In genomic region chr15:98774756-98775497, GRCh38 we compare ENCODE assay signal across 22 cellular contexts.
DNase-seq lines count a peak whose midpoint lies in the region; ATAC-seq, FAIRE-seq and TF ChIP-seq lines count a peak whose summit lies in the region.
"Had no signal": no experiment of that assay in that cellular context is flagged by ENCODE, and none has a peak within 500 bp of the region (broad histone marks: within the 10 kb centered on the region; RNA-seq: fewer than 3 reads in every experiment).

No MANE protein-coding gene starts in this region.

- H3K4me3 ChIP-seq in RWPE2 (ENCODE audit: severe bottlenecking) (no peak overlapping the region), right atrium auricular region (no peak overlapping the region)
- H3K4me3 ChIP-seq: cardiac muscle cell, MG63, skin epidermis, transverse colon had no signal

- peak overlapping the region; percentile 80 for H3K27ac ChIP-seq in RWPE2 (ENCODE audit: poor library complexity, severe bottlenecking)
- H3K27ac ChIP-seq in foreskin keratinocyte = peak overlapping the region; percentile 97
- H3K27ac ChIP-seq in right atrium auricular region = peak overlapping the region in 1 of 2 donors; percentile 2
- H3K27ac ChIP-seq: cardiac muscle cell, transverse colon had no signal

- DNase-seq in HPDE6-E6E7 (ENCODE audit: extremely low spot score) (peak; percentile 90), RWPE2 (ENCODE audit: low spot score) (peak; percentile 90), foreskin keratinocyte (peak; percentile 92 to 95), renal cortical epithelial cell (ENCODE audit: low read depth) (peak; percentile 68), HTR-8/SVneo (ENCODE audit: insufficient read length, low spot score) (no peak), right atrium auricular region (ENCODE audit: low spot score) (no peak)
- no peak for DNase-seq in stimulated activated CD4-positive, alpha-beta T cell treated with anti-CD3 and anti-CD28 coated beads, Interleukin-1b, Interleukin-23, amount 100 ng/mL, for 48 hours
- DNase-seq: activated CD4-positive, alpha-beta memory T cell treated with anti-CD3 and anti-CD28 coated beads for 36 hours; activated gamma-delta T cell treated with Interleukin-2 at 50 U/mL for 16 hours; dermis blood vessel endothelial cell; erythroblast; HCEC 1CT; MG63; NCI-H1694 treated with DMSO at 0.1 percent for 48 hours; NCI-H2227 treated with DMSO at 0.1 percent for 48 hours; posterior cingulate gyrus; stimulated activated CD4-positive, alpha-beta T cell treated with anti-CD3 and anti-CD28 coated beads, Interleukin-2, amount 100 ng/mL, for 48 hours; stimulated activated naive CD4-positive, alpha-beta T cell treated with Interleukin-2 at 50 U/mL for 16 hours; transverse colon had no signal

- TF ChIP-seq CTCF in RWPE2 (IDR thresholded peaks at IDR 0.05; ENCODE audit: poor library complexity, severe bottlenecking) (no peak), foreskin keratinocyte (conservative IDR thresholded peaks at IDR 0.05) (no peak), right atrium auricular region (IDR thresholded peaks at IDR 0.05) (no peak)

- H3K4me1 ChIP-seq in RWPE2 (ENCODE audit: insufficient read depth, poor library complexity, severe bottlenecking) = peaks cover 48% of the 10 kb centered on the region
- peaks cover 23% of the 10 kb centered on the region for H3K4me1 ChIP-seq in foreskin keratinocyte
- peaks cover 0 to 84% of the 10 kb centered on the region in 2 donors for H3K4me1 ChIP-seq in right atrium auricular region

- H3K9me3 ChIP-seq in RWPE2 (ENCODE audit: severe bottlenecking) (no peaks in the 10 kb centered on the region), right atrium auricular region (no peaks in the 10 kb centered on the region)
- H3K9me3 ChIP-seq: MG63, transverse colon had no signal

- H3K27me3 ChIP-seq in RWPE2 (ENCODE audit: insufficient read depth, poor library complexity, severe bottlenecking) (no peaks in the 10 kb centered on the region), foreskin keratinocyte (no peaks in the 10 kb centered on the region), right atrium auricular region (no peaks in the 10 kb centered on the region)
- H3K27me3 ChIP-seq: cardiac muscle cell, transverse colon had no signal

- ATAC-seq in RWPE2 (ENCODE audit: low read depth) (peak; percentile 85), foreskin keratinocyte (peak; percentile 91)
- ATAC-seq: SK-N-SH treated with all-trans-retinoic acid at 6 μM for 48 hours had no signal

- no peak for FAIRE-seq in HTR-8/SVneo (lab: Jason Lieb, UNC)

- H3K36me3 ChIP-seq in RWPE2 (ENCODE audit: low read depth) (0 out of 2 replicates have a peak, but pooled peaks cover 3% of the 10 kb centered on the region), right atrium auricular region (no peaks in the 10 kb centered on the region)
- H3K36me3 ChIP-seq: cardiac muscle cell, MG63, transverse colon had no signal

Comparison
In these comparisons a context has a peak if more than half of its experiments do, and no peak if none do; other contexts are left out.
1. DNase-seq: peak in HPDE6-E6E7 (single experiment), RWPE2 (single experiment), foreskin keratinocyte (2 of 2) and renal cortical epithelial cell (single experiment); none in HTR-8/SVneo (single experiment), stimulated activated CD4-positive, alpha-beta T cell treated with anti-CD3 and anti-CD28 coated beads, Interleukin-1b, Interleukin-23, amount 100 ng/mL, for 48 hours (single experiment) and right atrium auricular region (single experiment).